8 cellular contexts compared by ENCODE assay signal in genomic region chr7:73154586-73155038, GRCh38.
DNase-seq lines count a peak whose midpoint lies in the region; ATAC-seq and TF ChIP-seq lines count a peak whose summit lies in the region.
"Not testable (repeated sequence)": the region's sequence is repeated elsewhere in the genome, so short reads cannot be mapped to it uniquely, and the experiment has no call there.

No MANE protein-coding gene starts in this region.

- not testable (repeated sequence) for H3K36me3 Mint-ChIP-seq in CD8-positive, alpha-beta T cell; nephron (ENCODE audit: low read depth)

- not testable (repeated sequence) for H3K27me3 Mint-ChIP-seq in CD8-positive, alpha-beta T cell (ENCODE audit: low read depth); nephron (ENCODE audit: low read depth)

- intact Hi-C loops in CD8-positive, alpha-beta T cell (cut with DNase I, micrococcal nuclease) = not testable (repeated sequence)

- not testable (repeated sequence) for H3K9me3 ChIP-seq in CD8-positive, alpha-beta T cell (ENCODE audit: low read length); gastroesophageal sphincter

- peak overlapping the region; percentile 71 for H3K4me3 Mint-ChIP-seq in CD8-positive, alpha-beta T cell
- peak overlapping the region; percentile 76 to 82 (median 80) for H3K4me3 Mint-ChIP-seq in nephron

- no CpG with 5 or more reads among the region's 48 CpGs for WGBS in gastroesophageal sphincter (ENCODE audit: low coverage in 1 of 2), 2 donors

- ATAC-seq in CD8-positive, alpha-beta T cell = peak; percentile 86
- ATAC-seq in GM21717 (IDR thresholded peaks at IDR 0.05; ENCODE audit: unreplicated experiment) (peak; percentile 77), HG03442 (IDR thresholded peaks at IDR 0.05; ENCODE audit: unreplicated experiment) (peak; percentile 86), gastroesophageal sphincter (peak; percentile 96)

- not testable (repeated sequence) for TF ChIP-seq CTCF in CD8-positive, alpha-beta T cell (IDR thresholded peaks at IDR 0.05); gastroesophageal sphincter (IDR thresholded peaks at IDR 0.05); nephron (IDR thresholded peaks at IDR 0.05; ENCODE audit: unreplicated experiment in 3 of 3)

- TF ChIP-seq POLR2A in gastroesophageal sphincter (IDR thresholded peaks at IDR 0.05) = peak; percentile 11 to 33

- TF ChIP-seq EP300 in gastroesophageal sphincter (IDR thresholded peaks at IDR 0.05) = not testable (repeated sequence)

- not testable (repeated sequence) for H3K27me3 ChIP-seq in CD8-positive, alpha-beta T cell (ENCODE audit: insufficient read depth, low read length); gastroesophageal sphincter

- not testable (repeated sequence) for H3K4me1 ChIP-seq in CD8-positive, alpha-beta T cell (ENCODE audit: insufficient read depth, low read length); gastroesophageal sphincter

- not testable (repeated sequence) for H3K27ac ChIP-seq in CD8-positive, alpha-beta T cell (ENCODE audit: low read depth, low read length)
- peak overlapping the region in 3 of 4 donors; percentile 48 to 72 (median 70) for H3K27ac ChIP-seq in gastroesophageal sphincter

- CTCF ChIA-PET in CD8-positive, alpha-beta T cell (lab: Charles Lee) = not testable (repeated sequence)

- not testable (repeated sequence) for H3K36me3 ChIP-seq in CD8-positive, alpha-beta T cell (ENCODE audit: insufficient read depth, low read length); gastroesophageal sphincter

- not testable (repeated sequence) for H3K9me3 Mint-ChIP-seq in CD8-positive, alpha-beta T cell; nephron

- DNase-seq in CD8-positive, alpha-beta T cell = peak; percentile 63 to 86 (median 73)
- peak; percentile 62 for DNase-seq in T-helper 22 cell (ENCODE audit: low read depth)
- peak; percentile 86 for DNase-seq in activated naive CD4-positive, alpha-beta T cell treated with anti-CD3 and anti-CD28 coated beads, Interleukin-2, amount 50 U/mL, for 16 hours
- peak; percentile 59 to 62 for DNase-seq in stimulated activated CD8-positive, alpha-beta memory T cell treated with anti-CD3 and anti-CD28 coated beads, Interleukin-15, amount 100 ng/mL, for 4 hours (ENCODE audit: low read depth in 2 of 2)

- POLR2A ChIA-PET in CD8-positive, alpha-beta T cell (lab: Charles Lee) = not testable (repeated sequence)

- not testable (repeated sequence) for H3K4me3 ChIP-seq in CD8-positive, alpha-beta T cell (ENCODE audit: low read depth, low read length)
- H3K4me3 ChIP-seq in gastroesophageal sphincter = peak overlapping the region; percentile 27 to 49

- H3K27ac Mint-ChIP-seq in CD8-positive, alpha-beta T cell = peak overlapping the region; percentile 22
- H3K27ac Mint-ChIP-seq in nephron = not testable (repeated sequence)

- H3K4me1 Mint-ChIP-seq in CD8-positive, alpha-beta T cell (ENCODE audit: low read depth); nephron: not testable (repeated sequence)
